Comparison of ENCODE assay signal across 1 cellular context in genomic region chr11:118909619-118910308, GRCh38.
TF ChIP-seq lines count a peak whose summit lies in the region.

No MANE protein-coding gene starts in this region.

TF ChIP-seq in endothelial cell of umbilical vein, 7 proteins besides CTCF, POLR2A, EP300 and RAD21:
- TF ChIP-seq POLR2AphosphoS5 (IDR thresholded peaks at IDR 0.05; ENCODE audit: insufficient read depth, low read depth, low read length): peak; percentile 6
- TF ChIP-seq MYC (IDR thresholded peaks at IDR 0.05; ENCODE audit: low read depth, low read length): no peak
TF ChIP-seq in endothelial cell of umbilical vein: peak in this region for 1.
